In genomic region chr3:163753033-163753432, GRCh38 we compare ENCODE assay signal across 18 cellular contexts.
DNase-seq lines count a peak whose midpoint lies in the region; ATAC-seq and TF ChIP-seq lines count a peak whose summit lies in the region.
"Had no signal": no experiment of that assay in that cellular context is flagged by ENCODE, and none has a peak within 500 bp of the region (broad histone marks: within the 10 kb centered on the region; RNA-seq: fewer than 3 reads in every experiment).

No MANE protein-coding gene starts in this region.

- H3K9me3 ChIP-seq in HUES64 (ENCODE audit: insufficient read depth, low read depth, low read length) (peaks cover 18% of the 10 kb centered on the region; the same call in 1 of the 2 replicates), neuron (ENCODE audit: low read length) (no peaks in the 10 kb centered on the region)
- H3K9me3 ChIP-seq: BE2C, Caco-2, HAP-1 had no signal

- peak overlapping the region; percentile 41; the same call in 1 of the 2 replicates for H3K27ac ChIP-seq in HUES64 (ENCODE audit: low read depth, low read length)
- H3K27ac ChIP-seq: HL-60 had no signal

- H3K9ac ChIP-seq in HUES64 (ENCODE audit: low read depth, low read length) = no peak overlapping the region

- DNase-seq in WTC11 (ENCODE audit: low spot score) = no peak
- DNase-seq in HUDEP-2 (lab: John Stamatoyannopoulos, UW; ENCODE audit: unreplicated experiment in 76 of 76) = no peak
- DNase-seq in NCI-H82 treated with DMSO at 0.1 percent for 48 hours (lab: John Stamatoyannopoulos, UW; ENCODE audit: unreplicated experiment) = no peak
- DNase-seq: ACHN; BE2C; C1 segment of cervical spinal cord; Caco-2; CD4-positive, CD25-positive, alpha-beta regulatory T cell; CD8-positive, alpha-beta memory T cell; GF-D8; KG1 had no signal

- H3K27me3 Mint-ChIP-seq in WTC11 (ENCODE audit: low read depth) = no peaks in the 10 kb centered on the region
- H3K27me3 Mint-ChIP-seq: CD4-positive, CD25-positive, alpha-beta regulatory T cell; CD8-positive, alpha-beta memory T cell; IgD-negative memory B cell had no signal

- no peak for TF ChIP-seq CTCF in WTC11 (IDR thresholded peaks at IDR 0.05)

- H3K9me3 Mint-ChIP-seq in WTC11 = peaks cover 32% of the 10 kb centered on the region

- ATAC-seq in WTC11 = peak; percentile 77
- ATAC-seq in HG03039 (IDR thresholded peaks at IDR 0.05; ENCODE audit: unreplicated experiment) = no peak
- ATAC-seq: HepG2 had no signal

- no peak overlapping the region for H3K27ac Mint-ChIP-seq in WTC11
- H3K27ac Mint-ChIP-seq: CD4-positive, CD25-positive, alpha-beta regulatory T cell; CD8-positive, alpha-beta memory T cell; IgD-negative memory B cell had no signal

- POLR2A ChIA-PET in WTC11 (lab: Charles Lee) = interaction anchor here (0.5 kb wide), 1 partner anchor 235 kb away, joined by 3 read pairs; no protein-coding TSS in a partner anchor

- H3K27me3 ChIP-seq in HUES64 (ENCODE audit: insufficient read depth, low read length) (no peaks in the 10 kb centered on the region), neuron (ENCODE audit: insufficient read depth, low read length) (no peaks in the 10 kb centered on the region)
- H3K27me3 ChIP-seq: BE2C had no signal

- peaks cover 27% of the 10 kb centered on the region for H3K36me3 Mint-ChIP-seq in WTC11
- H3K36me3 Mint-ChIP-seq: CD4-positive, CD25-positive, alpha-beta regulatory T cell; CD8-positive, alpha-beta memory T cell; IgD-negative memory B cell had no signal

- 96% methylated on average over 1 of the region's 1 CpG for whole genome bisulfite sequencing in HUES64

- no peaks in the 10 kb centered on the region for H3K36me3 ChIP-seq in HUES64 (ENCODE audit: insufficient read depth, low read length)
- H3K36me3 ChIP-seq in neuron (ENCODE audit: insufficient read depth, low read length) = no peaks in the 10 kb centered on the region
- H3K36me3 ChIP-seq: BE2C, HAP-1 had no signal

- H3K4me3 Mint-ChIP-seq in WTC11 = no peak overlapping the region
- H3K4me3 Mint-ChIP-seq: CD4-positive, CD25-positive, alpha-beta regulatory T cell; CD8-positive, alpha-beta memory T cell; IgD-negative memory B cell had no signal

- peaks cover 9% of the 10 kb centered on the region for H3K4me1 Mint-ChIP-seq in WTC11
- H3K4me1 Mint-ChIP-seq: CD4-positive, CD25-positive, alpha-beta regulatory T cell; CD8-positive, alpha-beta memory T cell; IgD-negative memory B cell had no signal

- no peaks in the 10 kb centered on the region; the same call in 1 of the 2 replicates for H3K4me1 ChIP-seq in HUES64 (ENCODE audit: insufficient read depth, low read length)
- H3K4me1 ChIP-seq in neuron (ENCODE audit: insufficient read depth, low read length) = peaks cover 11% of the 10 kb centered on the region
- H3K4me1 ChIP-seq: BE2C, Caco-2, HAP-1 had no signal

- H3K4me3 ChIP-seq in HUES64 (ENCODE audit: low read length) = no peak overlapping the region; the same call in 1 of the 2 replicates
- H3K4me3 ChIP-seq in neuron (ENCODE audit: low read length) = no peak overlapping the region
- H3K4me3 ChIP-seq: HAP-1 had no signal

- H2AFZ ChIP-seq in neuron (ENCODE audit: low read depth, low read length) = peak overlapping the region; percentile 30

- CTCF ChIA-PET in WTC11 (lab: Charles Lee) = no interaction called here

TF ChIP-seq in WTC11, 78 proteins besides CTCF, POLR2A, EP300 and RAD21:
- TF ChIP-seq ZNF423 (CRISPR knock-in tag; IDR thresholded peaks at IDR 0.05) = no peak
